ENCODE assay signal across 9 cellular contexts in genomic region chr12:92466391-92467305, GRCh38.
DNase-seq lines count a peak whose midpoint lies in the region; ATAC-seq and TF ChIP-seq lines count a peak whose summit lies in the region.
"Had no signal": no experiment of that assay in that cellular context is flagged by ENCODE, and none has a peak within 500 bp of the region (broad histone marks: within the 10 kb centered on the region; RNA-seq: fewer than 3 reads in every experiment).

No MANE protein-coding gene starts in this region.

- no peak for TF ChIP-seq CTCF in right atrium auricular region (IDR thresholded peaks at IDR 0.05)
- TF ChIP-seq CTCF in stomach (IDR thresholded peaks at IDR 0.05): no peak

- H3K27me3 ChIP-seq in right atrium auricular region (no peaks in the 10 kb centered on the region), stomach (no peaks in the 10 kb centered on the region)

- H3K27ac ChIP-seq in right atrium auricular region (peak overlapping the region; percentile 20 to 81), stomach (peak overlapping the region in 3 of 5 donors; percentile 37 to 55 (median 43))

- DNase-seq in NCI-H524 (lab: John Stamatoyannopoulos, UW): peak; percentile 40 to 82
- DNase-seq in right atrium auricular region (ENCODE audit: low spot score): no peak
- DNase-seq in stomach: no peak
- DNase-seq in NCI-H226: no peak
- no peak for DNase-seq in stimulated activated CD8-positive, alpha-beta memory T cell treated with anti-CD3 and anti-CD28 coated beads, Interleukin-4, amount 100 ng/mL, for 48 hours

- TF ChIP-seq EP300 in stomach (IDR thresholded peaks at IDR 0.05): no peak

- peak; percentile 25 for ATAC-seq in GM18861 (IDR thresholded peaks at IDR 0.05; ENCODE audit: unreplicated experiment)
- peak; percentile 36 for ATAC-seq in HG02763 (IDR thresholded peaks at IDR 0.05; ENCODE audit: unreplicated experiment)
- no peak for ATAC-seq in HG03457 (IDR thresholded peaks at IDR 0.05; ENCODE audit: unreplicated experiment)
- ATAC-seq: Panc1 had no signal

- H3K4me1 ChIP-seq in right atrium auricular region (peaks cover 0 to 26% of the 10 kb centered on the region in 2 donors), stomach (peaks cover 0 to 17% (median 5%) of the 10 kb centered on the region in 4 donors)

- 57 to 71% (median 65%) methylated on average over 13 of the region's 13 CpGs for WGBS in stomach, 5 donors

- intact Hi-C loops in stomach (cut with DNase I; ENCODE audit: low total_unique reads): no loop called here

- H3K36me3 ChIP-seq in right atrium auricular region: no peaks in the 10 kb centered on the region
- no peaks in the 10 kb centered on the region for H3K36me3 ChIP-seq in stomach

- TF ChIP-seq POLR2A in stomach (IDR thresholded peaks at IDR 0.05): no peak

- H3K4me3 ChIP-seq in right atrium auricular region: peak overlapping the region in 1 of 2 donors; percentile 22
- H3K4me3 ChIP-seq in stomach: no peak overlapping the region

- H3K9me3 ChIP-seq in right atrium auricular region (no peaks in the 10 kb centered on the region), stomach (no peaks in the 10 kb centered on the region)

Comparison
In these comparisons a context has a peak if more than half of its experiments do, and no peak if none do; other contexts are left out.
1. DNase-seq: peak in NCI-H524 (2 of 2); none in right atrium auricular region (single experiment), stomach (single experiment), NCI-H226 (single experiment) and stimulated activated CD8-positive, alpha-beta memory T cell treated with anti-CD3 and anti-CD28 coated beads, Interleukin-4, amount 100 ng/mL, for 48 hours (single experiment).